8 cellular contexts compared by ENCODE assay signal in the genomic region with DNA sequence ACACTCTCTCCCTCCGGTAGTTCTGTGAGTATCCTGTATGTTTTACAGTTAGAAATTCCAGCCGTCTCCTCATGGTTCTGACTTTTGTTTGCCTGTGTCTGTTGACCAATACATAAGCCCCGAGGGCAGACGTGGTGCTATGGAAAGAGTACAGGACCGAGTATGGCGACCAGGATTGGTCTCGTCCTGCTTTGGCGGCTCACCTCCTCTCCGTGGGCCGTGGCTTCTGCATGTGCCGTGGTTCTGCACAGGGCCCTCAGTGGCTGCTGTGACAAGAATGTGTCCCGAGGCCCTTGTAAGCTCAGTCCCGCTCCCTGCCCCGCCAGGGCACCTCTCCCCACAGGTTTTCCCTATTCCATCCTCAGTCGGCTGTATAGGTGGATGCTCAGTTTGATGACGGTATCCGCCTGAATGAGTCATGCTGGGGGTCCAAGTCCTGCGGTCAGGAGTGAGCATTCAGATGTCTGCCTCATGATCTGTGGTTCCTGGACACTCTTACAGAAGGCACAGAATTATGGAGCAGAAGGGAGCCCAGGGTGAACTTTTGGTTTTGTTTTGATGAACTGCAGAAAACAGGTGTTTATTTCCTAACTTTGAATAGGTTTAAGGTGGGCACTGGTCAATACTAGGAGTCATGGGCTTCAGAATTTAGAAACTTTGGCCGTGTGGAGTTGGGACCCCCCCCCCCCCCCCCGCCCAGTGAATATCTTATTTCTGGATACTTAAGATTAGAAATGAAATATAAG. TPM values are rescaled to one million over a fixed set of nuclear protein-coding genes. Genes with fewer than 3 reads are reported as not detected.
A peak's percentile ranks its signal among the peaks of the same experiment; 100 is the strongest.
DNase-seq lines count a peak whose midpoint lies in the region; ATAC-seq and TF ChIP-seq lines count a peak whose summit lies in the region.

No MANE protein-coding gene starts in this region.

- CTCF ChIA-PET in WTC11 (lab: Charles Lee), result interaction anchor here (1.1 to 3.6 kb wide), 4 partner anchors 36 to 91 kb away, joined by 4 to 43 read pairs (median 9); no protein-coding TSS in a partner anchor

- H3K27me3 ChIP-seq in cardiac muscle cell (no peaks in the 10 kb centered on the region), spleen (replicated peaks in 1 of 7) (no peaks in the 10 kb centered on the region)

- peak overlapping the region; percentile 94 for H3K27ac Mint-ChIP-seq in WTC11

- POLR2A ChIA-PET in WTC11 (lab: Charles Lee), result no interaction called here

- H3K4me1 ChIP-seq in cardiac muscle cell (ENCODE audit: low read depth) (peaks cover 7% of the 10 kb centered on the region), spleen (peaks cover 14 to 46% (median 30%) of the 10 kb centered on the region in 6 donors)

- ATAC-seq in WTC11 (no peak), HG03342 (IDR thresholded peaks at IDR 0.05; ENCODE audit: unreplicated experiment) (no peak)

- H3K4me1 Mint-ChIP-seq in WTC11, result peaks cover 14% of the 10 kb centered on the region

- no peaks in the 10 kb centered on the region for H3K9me3 ChIP-seq in cardiac muscle cell (ENCODE audit: low read depth)
- H3K9me3 ChIP-seq in spleen, result no peaks in the 10 kb centered on the region

- no peaks in the 10 kb centered on the region for H3K27me3 Mint-ChIP-seq in WTC11 (ENCODE audit: low read depth)

- in situ Hi-C loops in KBM-7 (cut with MboI; ENCODE audit: low pct_unique_long_range_greater_than_20kb, low sequenced_read_pairs), result no loop called here

- no peak for TF ChIP-seq POLR2A in spleen (IDR thresholded peaks at IDR 0.05)

- TF ChIP-seq CTCF in cardiac muscle cell (IDR thresholded peaks at IDR 0.05; ENCODE audit: low read depth, low read length), result no peak
- TF ChIP-seq CTCF in WTC11 (IDR thresholded peaks at IDR 0.05), result no peak
- TF ChIP-seq CTCF in spleen (IDR thresholded peaks at IDR 0.05 in 8 of 11, conservative IDR thresholded peaks at IDR 0.05 in 3 of 11), result no peak

- DNase-seq in cardiac muscle cell (ENCODE audit: low read depth in 1 of 2, low spot score in 1 of 2), result peak in 1 of 2 donors; percentile 70
- DNase-seq in cardiac septum (ENCODE audit: low spot score), result no peak
- no peak for DNase-seq in WTC11 (ENCODE audit: low spot score)
- DNase-seq in hepatic stellate cell (ENCODE audit: low spot score), result peak; percentile 87
- no peak for DNase-seq in spleen
- DNase-seq in posterior cingulate gyrus, result no peak
- no peak for DNase-seq in KBM-7

- H3K36me3 Mint-ChIP-seq in WTC11, result peaks cover 18% of the 10 kb centered on the region

- 43 to 59% (median 53%) methylated on average over 19 to 20 of the region's 20 CpGs for WGBS in spleen, 5 donors

- intact Hi-C loops in cardiac septum (cut with DNase I), result loop anchor here (2.0 kb wide), 1 partner anchor 57 kb away; a partner anchor contains a TSS
- intact Hi-C loops in spleen (cut with DNase I; ENCODE audit: low total_unique reads), result no loop called here
- intact Hi-C loops in posterior cingulate gyrus (cut with DNase I), result no loop called here

- peaks cover 9% of the 10 kb centered on the region for H3K36me3 ChIP-seq in cardiac muscle cell
- peaks cover 0 to 37% (median 32%) of the 10 kb centered on the region in 6 donors for H3K36me3 ChIP-seq in spleen

- no peaks in the 10 kb centered on the region for H3K9me3 Mint-ChIP-seq in WTC11

- H3K27ac ChIP-seq in cardiac muscle cell (no peak overlapping the region), spleen (peak overlapping the region in 1 of 8 donors; percentile 91)

- peak overlapping the region; percentile 92 for H3K4me3 Mint-ChIP-seq in WTC11

- H3K4me3 ChIP-seq in cardiac muscle cell, result peak overlapping the region; percentile 87
- H3K4me3 ChIP-seq in spleen, result peak overlapping the region; percentile 68 to 99 (median 93)

TF ChIP-seq in WTC11, 78 proteins besides CTCF, POLR2A, EP300 and RAD21 (continues in another document):
- no peak for TF ChIP-seq IRF2 (CRISPR knock-in tag; IDR thresholded peaks at IDR 0.05; ENCODE audit: borderline replicate concordance, low read depth)
- TF ChIP-seq, protein P1, sequence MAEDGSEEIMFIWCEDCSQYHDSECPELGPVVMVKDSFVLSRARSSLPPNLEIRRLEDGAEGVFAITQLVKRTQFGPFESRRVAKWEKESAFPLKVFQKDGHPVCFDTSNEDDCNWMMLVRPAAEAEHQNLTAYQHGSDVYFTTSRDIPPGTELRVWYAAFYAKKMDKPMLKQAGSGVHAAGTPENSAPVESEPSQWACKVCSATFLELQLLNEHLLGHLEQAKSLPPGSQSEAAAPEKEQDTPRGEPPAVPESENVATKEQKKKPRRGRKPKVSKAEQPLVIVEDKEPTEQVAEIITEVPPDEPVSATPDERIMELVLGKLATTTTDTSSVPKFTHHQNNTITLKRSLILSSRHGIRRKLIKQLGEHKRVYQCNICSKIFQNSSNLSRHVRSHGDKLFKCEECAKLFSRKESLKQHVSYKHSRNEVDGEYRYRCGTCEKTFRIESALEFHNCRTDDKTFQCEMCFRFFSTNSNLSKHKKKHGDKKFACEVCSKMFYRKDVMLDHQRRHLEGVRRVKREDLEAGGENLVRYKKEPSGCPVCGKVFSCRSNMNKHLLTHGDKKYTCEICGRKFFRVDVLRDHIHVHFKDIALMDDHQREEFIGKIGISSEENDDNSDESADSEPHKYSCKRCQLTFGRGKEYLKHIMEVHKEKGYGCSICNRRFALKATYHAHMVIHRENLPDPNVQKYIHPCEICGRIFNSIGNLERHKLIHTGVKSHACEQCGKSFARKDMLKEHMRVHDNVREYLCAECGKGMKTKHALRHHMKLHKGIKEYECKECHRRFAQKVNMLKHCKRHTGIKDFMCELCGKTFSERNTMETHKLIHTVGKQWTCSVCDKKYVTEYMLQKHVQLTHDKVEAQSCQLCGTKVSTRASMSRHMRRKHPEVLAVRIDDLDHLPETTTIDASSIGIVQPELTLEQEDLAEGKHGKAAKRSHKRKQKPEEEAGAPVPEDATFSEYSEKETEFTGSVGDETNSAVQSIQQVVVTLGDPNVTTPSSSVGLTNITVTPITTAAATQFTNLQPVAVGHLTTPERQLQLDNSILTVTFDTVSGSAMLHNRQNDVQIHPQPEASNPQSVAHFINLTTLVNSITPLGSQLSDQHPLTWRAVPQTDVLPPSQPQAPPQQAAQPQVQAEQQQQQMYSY (CRISPR knock-in tag; IDR thresholded peaks at IDR 0.05), result no peak
- TF ChIP-seq, protein P2, sequence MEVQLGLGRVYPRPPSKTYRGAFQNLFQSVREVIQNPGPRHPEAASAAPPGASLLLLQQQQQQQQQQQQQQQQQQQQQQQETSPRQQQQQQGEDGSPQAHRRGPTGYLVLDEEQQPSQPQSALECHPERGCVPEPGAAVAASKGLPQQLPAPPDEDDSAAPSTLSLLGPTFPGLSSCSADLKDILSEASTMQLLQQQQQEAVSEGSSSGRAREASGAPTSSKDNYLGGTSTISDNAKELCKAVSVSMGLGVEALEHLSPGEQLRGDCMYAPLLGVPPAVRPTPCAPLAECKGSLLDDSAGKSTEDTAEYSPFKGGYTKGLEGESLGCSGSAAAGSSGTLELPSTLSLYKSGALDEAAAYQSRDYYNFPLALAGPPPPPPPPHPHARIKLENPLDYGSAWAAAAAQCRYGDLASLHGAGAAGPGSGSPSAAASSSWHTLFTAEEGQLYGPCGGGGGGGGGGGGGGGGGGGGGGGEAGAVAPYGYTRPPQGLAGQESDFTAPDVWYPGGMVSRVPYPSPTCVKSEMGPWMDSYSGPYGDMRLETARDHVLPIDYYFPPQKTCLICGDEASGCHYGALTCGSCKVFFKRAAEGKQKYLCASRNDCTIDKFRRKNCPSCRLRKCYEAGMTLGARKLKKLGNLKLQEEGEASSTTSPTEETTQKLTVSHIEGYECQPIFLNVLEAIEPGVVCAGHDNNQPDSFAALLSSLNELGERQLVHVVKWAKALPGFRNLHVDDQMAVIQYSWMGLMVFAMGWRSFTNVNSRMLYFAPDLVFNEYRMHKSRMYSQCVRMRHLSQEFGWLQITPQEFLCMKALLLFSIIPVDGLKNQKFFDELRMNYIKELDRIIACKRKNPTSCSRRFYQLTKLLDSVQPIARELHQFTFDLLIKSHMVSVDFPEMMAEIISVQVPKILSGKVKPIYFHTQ (CRISPR knock-in tag; IDR thresholded peaks at IDR 0.05), result no peak
- TF ChIP-seq FOXK1 (CRISPR knock-in tag; IDR thresholded peaks at IDR 0.05), result no peak
- no peak for TF ChIP-seq TEAD4 (CRISPR knock-in tag; IDR thresholded peaks at IDR 0.05)
- no peak for TF ChIP-seq GRHL2 (CRISPR knock-in tag; IDR thresholded peaks at IDR 0.05; ENCODE audit: insufficient replicate concordance, severe bottlenecking)
- no peak for TF ChIP-seq MXD4 (CRISPR knock-in tag; IDR thresholded peaks at IDR 0.05; ENCODE audit: borderline replicate concordance)
- no peak for TF ChIP-seq ZNF219 (CRISPR knock-in tag; IDR thresholded peaks at IDR 0.05; ENCODE audit: borderline replicate concordance)

RNA-seq across cellular contexts. Expression of a gene that starts 1.2 kb away (rescaled TPM):
- total RNA-seq in cardiac muscle cell (63.2 and 96.5 TPM in 2 replicates), cardiac septum (49.5 TPM), WTC11 (2021) (115 to 207 TPM (median 121 TPM) in 3 replicates), spleen (100 to 1,000 TPM in 3 of 7 donors, 10 to 100 TPM in 4; 51.9 to 105 (median 91.7) TPM)
- polyA plus RNA-seq in cardiac muscle cell (85.3 and 94.5 TPM in 2 replicates), spleen (100 to 1,000 TPM in 2 of 3 donors, 10 to 100 TPM in 1; 44.4 to 165 (median 112) TPM)

RNA-seq across cellular contexts. Expression of a gene that starts 19.2 kb away (rescaled TPM):
- total RNA-seq in cardiac muscle cell (0.85 TPM in 1 of 2 replicates, not detected in the other), cardiac septum (0.22 TPM), WTC11 (2021) (0.55 to 1.3 TPM (median 1.1 TPM) in 3 replicates), spleen (1 to 10 TPM in 2 of 7 donors, under 1 TPM in 3, not detected in 2; 0.23 to 2.1 (median 0.77) TPM)
- polyA plus RNA-seq in cardiac muscle cell (1.4 TPM in 1 of 2 replicates, not detected in the other), spleen (under 1 TPM; 0.12 to 0.77 (median 0.43) TPM)

RNA-seq across cellular contexts. Expression of a gene that starts 19.5 kb away (rescaled TPM):
- total RNA-seq in cardiac muscle cell, result 1.1 TPM in 1 of 2 replicates, not detected in the other
- 0.44 TPM in 1 of 2 replicates, not detected in the other for polyA plus RNA-seq in cardiac muscle cell
- total RNA-seq in cardiac septum, result not detected
- total RNA-seq in WTC11 (2021), result 7.2 to 11.0 TPM (median 9.6 TPM) in 3 replicates
- not detected for total RNA-seq in spleen
- under 1 TPM in 1 of 3 donors, not detected in 2; 0.09 TPM for polyA plus RNA-seq in spleen

RNA-seq across cellular contexts. Expression of a gene that starts 38.1 kb away (rescaled TPM):
- total RNA-seq in cardiac muscle cell, result 0.21 and 0.54 TPM in 2 replicates
- not detected in 2 replicates for polyA plus RNA-seq in cardiac muscle cell
- 1.1 TPM for total RNA-seq in cardiac septum
- total RNA-seq in WTC11 (2021), result 0.17 to 0.23 TPM in 2 of 3 replicates, not detected in the other
- 1 to 10 TPM in 3 of 7 donors, under 1 TPM in 2, not detected in 2; 0.40 to 1.3 (median 1.0) TPM for total RNA-seq in spleen
- 1 to 10 TPM; 1.1 to 2.9 (median 1.4) TPM for polyA plus RNA-seq in spleen

RNA-seq across cellular contexts. Expression of a gene that starts 57.9 kb away (rescaled TPM):
- 24.2 and 29.5 TPM in 2 replicates for total RNA-seq in cardiac muscle cell
- 40.0 and 54.2 TPM in 2 replicates for polyA plus RNA-seq in cardiac muscle cell
- 23.1 TPM for total RNA-seq in cardiac septum
- total RNA-seq in WTC11 (2021), result 50.2 to 61.3 TPM (median 51.3 TPM) in 3 replicates
- 10 to 100 TPM; 30.8 to 41.6 (median 35.9) TPM for total RNA-seq in spleen
- 10 to 100 TPM; 18.8 to 24.3 (median 21.2) TPM for polyA plus RNA-seq in spleen
